8 cellular contexts compared by ENCODE assay signal in genomic region chr1:23530750-23531651, GRCh38. TPM values are rescaled to one million over a fixed set of nuclear protein-coding genes. Genes with fewer than 3 reads are reported as not detected.
DNase-seq lines count a peak whose midpoint lies in the region; ATAC-seq and TF ChIP-seq lines count a peak whose summit lies in the region.

Gene E2F2 (minus strand): TSS chr1:23531233. CDS start chr1:23530793, 440 bp downstream.

- H3K36me3 Mint-ChIP-seq in GM23338 (ENCODE audit: low read depth), result no peaks in the 10 kb centered on the region

- H3K79me2 ChIP-seq in GM23338 (replicated peaks; ENCODE audit: insufficient read depth), result no peaks in the 10 kb centered on the region

- H2AFZ ChIP-seq in GM23338, result peak within 1 kb of the TSS; percentile 99

- H3K27ac ChIP-seq in GM23338 (ENCODE audit: low read depth), result peak within 1 kb of the TSS; percentile 30; the same call in 1 of the 2 replicates
- H3K27ac ChIP-seq in heart left ventricle, result peak within 1 kb of the TSS in 3 of 12 donors; percentile 10 to 45 (median 24)
- H3K27ac ChIP-seq in upper lobe of right lung, result no peak within 1 kb of the TSS

- no peaks in the 10 kb centered on the region for H3K36me3 ChIP-seq in GM23338 (ENCODE audit: insufficient read depth)
- no peaks in the 10 kb centered on the region for H3K36me3 ChIP-seq in heart left ventricle
- H3K36me3 ChIP-seq in upper lobe of right lung, result no peaks in the 10 kb centered on the region

- peak within 1 kb of the TSS; percentile 52; the same call in 1 of the 2 replicates for H3K27ac Mint-ChIP-seq in GM23338

- H3K9me3 Mint-ChIP-seq in GM23338, result no peaks in the 10 kb centered on the region

- peaks cover 31% of the 10 kb centered on the region for H3K27me3 Mint-ChIP-seq in GM23338 (ENCODE audit: insufficient read depth, low read depth, poor library complexity)

- H3K9me2 ChIP-seq in GM23338 (ENCODE audit: insufficient read depth), result no peaks in the 10 kb centered on the region

- TF ChIP-seq CTCF in GM23338 (conservative IDR thresholded peaks at IDR 0.05; ENCODE audit: low read depth in 2 of 2), result peak in 1 of 2 experiments; percentile 44; a peak in 1 of 4 replicates
- peak in 3 of 12 donors; percentile 14 to 30 (median 20) for TF ChIP-seq CTCF in heart left ventricle (IDR thresholded peaks at IDR 0.05)
- TF ChIP-seq CTCF in upper lobe of right lung (IDR thresholded peaks at IDR 0.05), result peak; percentile 12

- H3K4me3 ChIP-seq in GM23338 (peak within 1 kb of the TSS; percentile 70), heart left ventricle (peak within 1 kb of the TSS; percentile 26 to 74 (median 54)), upper lobe of right lung (peak within 1 kb of the TSS; percentile 52)

- H3K4me1 Mint-ChIP-seq in GM23338, result peaks cover 32% of the 10 kb centered on the region

- H3F3A ChIP-seq in GM23338 (replicated peaks; ENCODE audit: low read depth), result peaks cover 12% of the 10 kb centered on the region; the same call in 1 of the 2 replicates

- H3K4me1 ChIP-seq in GM23338 (ENCODE audit: insufficient read depth), result peaks cover 18% of the 10 kb centered on the region; the same call in 1 of the 2 replicates
- H3K4me1 ChIP-seq in heart left ventricle, result peaks cover 7 to 80% (median 25%) of the 10 kb centered on the region in 12 donors
- H3K4me1 ChIP-seq in upper lobe of right lung, result peaks cover 50% of the 10 kb centered on the region

- H3K9me3 ChIP-seq in heart left ventricle (no peaks in the 10 kb centered on the region), upper lobe of right lung (no peaks in the 10 kb centered on the region)

- 0 to 1% (median 0%) methylated on average over 47 to 88 of the region's 88 CpGs for WGBS in heart left ventricle, 4 donors

- DNase-seq in DMS53 (lab: John Stamatoyannopoulos, UW), result peak; percentile 97
- peak; percentile 94 for DNase-seq in GM23338 (ENCODE audit: low spot score)
- peak; percentile 87 for DNase-seq in NCI-H128 (lab: John Stamatoyannopoulos, UW; ENCODE audit: unreplicated experiment)
- DNase-seq in T follicular helper cell (ENCODE audit: low read depth), result peak; percentile 74
- DNase-seq in activated naive CD8-positive, alpha-beta T cell treated with anti-CD3 and anti-CD28 coated beads, Interleukin-2, amount 50 U/mL, for 16 hours (ENCODE audit: low read depth, low spot score), result peak; percentile 47
- DNase-seq in heart left ventricle, result peak; percentile 81 to 92 (median 89)
- DNase-seq in posterior vena cava (ENCODE audit: low spot score), result peak; percentile 94
- peak; percentile 90 for DNase-seq in upper lobe of right lung

- peak in 1 of 2 donors; percentile 29 for TF ChIP-seq POLR2A in heart left ventricle (IDR thresholded peaks at IDR 0.05)

- peak within 1 kb of the TSS; percentile 87 for H3K4me2 ChIP-seq in GM23338

- H4K20me1 ChIP-seq in GM23338 (replicated peaks; ENCODE audit: insufficient read depth), result no peaks in the 10 kb centered on the region

- H3K4me3 Mint-ChIP-seq in GM23338, result peak within 1 kb of the TSS; percentile 83

- intact Hi-C loops in heart left ventricle (cut with DNase I), result loop anchor here in 2 of 10 donors (5.0 to 10.0 kb wide), 3 partner anchors 34 to 236 kb away; partner anchors contain the start of gene HNRNPR (in 1 of the 2)
- intact Hi-C loops in posterior vena cava (cut with DNase I), result loop anchor here in 1 of 2 donors (5.0 kb wide), 2 partner anchors 34 to 1399 kb away; no protein-coding TSS in a partner anchor
- intact Hi-C loops in upper lobe of right lung (cut with DNase I), result no loop called here

- peak; percentile 89 for ATAC-seq in GM23338
- peak; percentile 76 to 93 (median 82) for ATAC-seq in heart left ventricle
- ATAC-seq in upper lobe of right lung, result peak; percentile 75

- H3K27me3 ChIP-seq in GM23338 (ENCODE audit: insufficient read depth), result peaks cover 42% of the 10 kb centered on the region
- H3K27me3 ChIP-seq in heart left ventricle, result peaks cover 0 to 14% (median 0%) of the 10 kb centered on the region in 9 donors
- no peaks in the 10 kb centered on the region for H3K27me3 ChIP-seq in upper lobe of right lung

TF ChIP-seq in GM23338, 12 proteins besides CTCF, POLR2A, EP300 and RAD21:
- TF ChIP-seq EZH2phosphoT487 (IDR thresholded peaks at IDR 0.05; ENCODE audit: unreplicated experiment) (no peak), CREB1 (CRISPR knock-in tag; IDR thresholded peaks at IDR 0.05; ENCODE audit: low read depth) (no peak), ZNF462 (CRISPR knock-in tag; IDR thresholded peaks at IDR 0.05) (no peak), POLR2AphosphoS5 (IDR thresholded peaks at IDR 0.05; ENCODE audit: low read depth) (peak; percentile 47)

RNA-seq across cellular contexts. Expression of gene E2F2, which starts in this region (rescaled TPM):
- total RNA-seq in GM23338 (2014; rRNA removed; shearing (Covaris generic)), result 2.6 and 3.4 TPM in 2 replicates
- polyA plus RNA-seq in GM23338 (2016; fragmentation: Nextera tagmentation; extraction: Ambion mirVana) (0.78 and 1.6 TPM in 2 replicates), heart left ventricle (under 1 TPM; 0.04 to 0.12 TPM)
- total RNA-seq in heart left ventricle (1 to 10 TPM in 1 of 9 donors, under 1 TPM in 7, not detected in 1; 0.07 to 2.7 (median 0.21) TPM), posterior vena cava (under 1 TPM; 0.24 to 0.46 TPM), upper lobe of right lung (0.32 TPM)

Comparison
In these comparisons a context has a peak if more than half of its experiments do, and no peak if none do; other contexts are left out.
1. Peak in DNase-seq in posterior vena cava; RNA of the gene not detected or under 1 TPM.
2. Peak in DNase-seq, ATAC-seq and H3K4me3 ChIP-seq in upper lobe of right lung; RNA of the gene not detected or under 1 TPM.
3. DNase-seq: peak in every context shown above with its lines; median percentile 97 in DMS53; 94 in GM23338; 94 in posterior vena cava; 90 in upper lobe of right lung; 89 in heart left ventricle; 87 in NCI-H128; 74 in T follicular helper cell; 47 in activated naive CD8-positive, alpha-beta T cell treated with anti-CD3 and anti-CD28 coated beads, Interleukin-2, amount 50 U/mL, for 16 hours.